9 cellular contexts compared by ENCODE assay signal in genomic region chr4:121155893-121156292, GRCh38. TPM values are rescaled to one million over a fixed set of nuclear protein-coding genes. Genes with fewer than 3 reads are reported as not detected.
DNase-seq lines count a peak whose midpoint lies in the region; ATAC-seq, FAIRE-seq and TF ChIP-seq lines count a peak whose summit lies in the region.
"Had no signal": no experiment of that assay in that cellular context is flagged by ENCODE, and none has a peak within 500 bp of the region (broad histone marks: within the 10 kb centered on the region; RNA-seq: fewer than 3 reads in every experiment).

No MANE protein-coding gene starts in this region.

- no peaks in the 10 kb centered on the region for H3K36me3 ChIP-seq in kidney epithelial cell (ENCODE audit: control insufficient read depth, insufficient read depth, low read length)
- H3K36me3 ChIP-seq: sigmoid colon had no signal

- H3K27ac Mint-ChIP-seq in activated T-helper 2 cell treated with anti-CD3 and anti-CD28 coated beads, Interferon-gamma antibody, Interleukin-2, Interleukin-4, amounts not matched to agents 10 μg/mL and 5 μg/mL and 100 μg/mL, durations not matched to agents 14 hours and 24 hours and 36 hours: no peak overlapping the region

- CTCF ChIA-PET in AG04449 (lab: Yijun Ruan, JAX): interaction anchor here (1.3 to 2.4 kb wide), 2 partner anchors 8 to 36 kb away, joined by 4 to 10 read pairs; partner anchors contain the start of gene TNIP3

- H3K36me3 Mint-ChIP-seq in activated T-helper 2 cell treated with anti-CD3 and anti-CD28 coated beads, Interferon-gamma antibody, Interleukin-2, Interleukin-4, amounts not matched to agents 10 μg/mL and 5 μg/mL and 100 μg/mL, durations not matched to agents 14 hours and 24 hours and 36 hours (ENCODE audit: low read depth): peaks cover 35% of the 10 kb centered on the region

- ATAC-seq in HG03196 (IDR thresholded peaks at IDR 0.05; ENCODE audit: unreplicated experiment) (no peak), GM21619 (IDR thresholded peaks at IDR 0.05; ENCODE audit: unreplicated experiment) (no peak)

- FAIRE-seq in H54 (lab: Jason Lieb, UNC): peak; percentile 90

- H3K27me3 Mint-ChIP-seq in activated T-helper 2 cell treated with anti-CD3 and anti-CD28 coated beads, Interferon-gamma antibody, Interleukin-2, Interleukin-4, amounts not matched to agents 10 μg/mL and 5 μg/mL and 100 μg/mL, durations not matched to agents 14 hours and 24 hours and 36 hours (ENCODE audit: low read depth): peaks cover 33% of the 10 kb centered on the region

- intact Hi-C loops in activated T-helper 2 cell treated with anti-CD3 and anti-CD28 coated beads, Interferon-gamma antibody, Interleukin-2, Interleukin-4, amounts not matched to agents 10 μg/mL and 5 μg/mL and 100 μg/mL, durations not matched to agents 14 hours and 24 hours and 36 hours (cut with micrococcal nuclease): no loop called here

- H3K4me3 ChIP-seq in AG04449 (ENCODE audit: low read depth, low read length): peak overlapping the region; percentile 24; the same call in 1 of the 2 replicates
- H3K4me3 ChIP-seq in kidney epithelial cell (ENCODE audit: low read depth, low read length): peak overlapping the region; percentile 5

- DNase-seq in AG04449 (ENCODE audit: low read depth, low spot score) (peak; percentile 68), H54 (ENCODE audit: insufficient read length, low spot score) (peak; percentile 27), kidney epithelial cell (ENCODE audit: low read depth) (peak; percentile 48), foreskin melanocyte (no peak), erythroblast (lab: John Stamatoyannopoulos, UW) (no peak)
- no peak for DNase-seq in activated T-helper 2 cell treated with anti-CD3 and anti-CD28 coated beads, Interferon-gamma antibody, Interleukin-2, Interleukin-4, amounts not matched to agents 10 μg/mL and 5 μg/mL and 100 μg/mL, durations not matched to agents 14 hours and 24 hours and 36 hours (ENCODE audit: low spot score)
- DNase-seq: sigmoid colon had no signal

- TF ChIP-seq POLR2A in H54 (IDR thresholded peaks at IDR 0.05; ENCODE audit: low read depth, low read length) (no peak), erythroblast (IDR thresholded peaks at IDR 0.05; ENCODE audit: low read length) (no peak)

- TF ChIP-seq CTCF in AG04449 (IDR thresholded peaks at IDR 0.05; ENCODE audit: insufficient read depth, low read length, missing control alignments) (no peak), kidney epithelial cell (IDR thresholded peaks at IDR 0.05; ENCODE audit: insufficient read depth, low read length, poor library complexity, severe bottlenecking) (no peak)

- POLR2A ChIA-PET in AG04449 (lab: Yijun Ruan, JAX): no interaction called here

- no peaks in the 10 kb centered on the region for H3K9me3 Mint-ChIP-seq in activated T-helper 2 cell treated with anti-CD3 and anti-CD28 coated beads, Interferon-gamma antibody, Interleukin-2, Interleukin-4, amounts not matched to agents 10 μg/mL and 5 μg/mL and 100 μg/mL, durations not matched to agents 14 hours and 24 hours and 36 hours

- no peaks in the 10 kb centered on the region for H3K27me3 ChIP-seq in kidney epithelial cell (ENCODE audit: control insufficient read depth, insufficient read depth, low read length)

- H3K4me3 Mint-ChIP-seq in activated T-helper 2 cell treated with anti-CD3 and anti-CD28 coated beads, Interferon-gamma antibody, Interleukin-2, Interleukin-4, amounts not matched to agents 10 μg/mL and 5 μg/mL and 100 μg/mL, durations not matched to agents 14 hours and 24 hours and 36 hours (ENCODE audit: low read depth): peak overlapping the region; percentile 45

- H3K4me1 Mint-ChIP-seq in activated T-helper 2 cell treated with anti-CD3 and anti-CD28 coated beads, Interferon-gamma antibody, Interleukin-2, Interleukin-4, amounts not matched to agents 10 μg/mL and 5 μg/mL and 100 μg/mL, durations not matched to agents 14 hours and 24 hours and 36 hours (ENCODE audit: low read depth): peaks cover 43% of the 10 kb centered on the region

RNA-seq across cellular contexts. Expression of gene TNIP3, which starts 8.2 kb away (rescaled TPM):
- 9.2 TPM in 2 replicates for total RNA-seq in activated T-helper 2 cell treated with anti-CD3 and anti-CD28 coated beads, Interferon-gamma antibody, Interleukin-2, Interleukin-4, amounts not matched to agents 10 μg/mL and 5 μg/mL and 100 μg/mL, durations not matched to agents 14 hours and 24 hours and 36 hours
- 0.21 and 1.1 TPM in 2 replicates for total RNA-seq in kidney epithelial cell

Comparison
In these comparisons a context has a peak if more than half of its experiments do, and no peak if none do; other contexts are left out.
1. DNase-seq: peak in AG04449 (single experiment), H54 (single experiment) and kidney epithelial cell (single experiment); none in activated T-helper 2 cell treated with anti-CD3 and anti-CD28 coated beads, Interferon-gamma antibody, Interleukin-2, Interleukin-4, amounts not matched to agents 10 μg/mL and 5 μg/mL and 100 μg/mL, durations not matched to agents 14 hours and 24 hours and 36 hours (single experiment), foreskin melanocyte (single experiment) and erythroblast (0 of 2).